12 cellular contexts compared by ENCODE assay signal in the genomic region with DNA sequence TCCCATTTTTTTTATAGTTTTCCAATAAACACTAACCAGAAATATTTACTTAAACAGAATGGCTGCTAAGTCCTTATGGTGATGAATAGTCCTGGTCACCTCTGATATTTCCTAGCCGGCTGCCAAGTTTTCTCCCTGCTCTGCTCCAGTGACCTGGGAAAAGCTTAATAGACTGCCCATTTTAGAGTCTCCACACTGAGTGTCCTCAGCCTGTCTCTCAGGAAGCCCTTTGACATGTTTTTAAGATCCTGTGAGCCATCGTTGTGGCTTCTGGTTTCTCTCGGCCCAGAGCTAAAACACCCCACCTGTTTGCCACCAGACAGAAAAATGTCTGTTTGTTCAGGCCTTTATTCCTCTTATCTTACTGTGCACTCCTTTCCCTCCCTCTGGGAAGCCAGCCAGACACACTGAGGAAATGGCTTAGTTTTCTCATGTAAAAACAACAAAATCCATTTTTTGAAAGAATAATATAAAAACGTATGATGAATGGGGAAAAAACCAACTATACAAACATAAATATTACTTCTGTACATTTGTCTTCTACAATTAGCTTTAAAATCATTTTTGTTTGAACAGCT. TPM values are rescaled to one million over a fixed set of nuclear protein-coding genes. Genes with fewer than 3 reads are reported as not detected.
A peak's percentile ranks its signal among the peaks of the same experiment; 100 is the strongest.
DNase-seq lines count a peak whose midpoint lies in the region; ATAC-seq and TF ChIP-seq lines count a peak whose summit lies in the region.
"Had no signal": no experiment of that assay in that cellular context is flagged by ENCODE, and none has a peak within 500 bp of the region (broad histone marks: within the 10 kb centered on the region; RNA-seq: fewer than 3 reads in every experiment).

No MANE protein-coding gene starts in this region.

- no peaks in the 10 kb centered on the region for H3K27me3 ChIP-seq in esophagus muscularis mucosa
- H3K27me3 ChIP-seq: tibial artery had no signal

- WGBS in esophagus muscularis mucosa = 32% methylated on average over 4 of the region's 4 CpGs

- ATAC-seq in naive thymus-derived CD8-positive, alpha-beta T cell = no peak
- ATAC-seq in HG03378 (IDR thresholded peaks at IDR 0.05; ENCODE audit: unreplicated experiment) (no peak), HG02870 (IDR thresholded peaks at IDR 0.05; ENCODE audit: unreplicated experiment) (no peak), GM18502 (IDR thresholded peaks at IDR 0.05; ENCODE audit: poor library complexity, unreplicated experiment) (no peak), GM21447 (IDR thresholded peaks at IDR 0.05; ENCODE audit: unreplicated experiment) (no peak)
- ATAC-seq: esophagus mucosa had no signal

- H3K9me3 Mint-ChIP-seq in naive thymus-derived CD8-positive, alpha-beta T cell = no peaks in the 10 kb centered on the region
- H3K9me3 Mint-ChIP-seq: activated naive CD4-positive, alpha-beta T cell treated with anti-CD3 and anti-CD28 coated beads, Interleukin-2, amount 50 U/mL, for 24 hours had no signal

- POLR2A ChIA-PET in naive thymus-derived CD8-positive, alpha-beta T cell (lab: Charles Lee) = interaction anchor here (0.7 kb wide), 1 partner anchor 130 kb away, joined by 4 read pairs; no protein-coding TSS in a partner anchor

- H3K27ac Mint-ChIP-seq in naive thymus-derived CD8-positive, alpha-beta T cell = peak overlapping the region in 6 of 10 donors; percentile 50 to 82 (median 62)
- H3K27ac Mint-ChIP-seq: activated naive CD4-positive, alpha-beta T cell treated with anti-CD3 and anti-CD28 coated beads, Interleukin-2, amount 50 U/mL, for 24 hours had no signal

- H3K4me1 Mint-ChIP-seq in naive thymus-derived CD8-positive, alpha-beta T cell = no peaks in the 10 kb centered on the region
- H3K4me1 Mint-ChIP-seq: activated naive CD4-positive, alpha-beta T cell treated with anti-CD3 and anti-CD28 coated beads, Interleukin-2, amount 50 U/mL, for 24 hours had no signal

- DNase-seq in DMS153 treated with DMSO at 0.1 percent for 48 hours (lab: John Stamatoyannopoulos, UW; ENCODE audit: unreplicated experiment) (peak; percentile 47), OCI-M1 (lab: John Stamatoyannopoulos, UW) (peak; percentile 82), esophagus muscularis mucosa (ENCODE audit: extremely low spot score) (no peak)
- DNase-seq in naive thymus-derived CD8-positive, alpha-beta T cell = no peak
- DNase-seq: stimulated activated CD4-positive, alpha-beta T cell treated with anti-CD3 and anti-CD28 coated beads, Interleukin-1b, Interleukin-23, amount 100 ng/mL, for 48 hours; tibial artery had no signal

- H3K4me1 ChIP-seq in esophagus muscularis mucosa = peaks cover 7 to 27% (median 21%) of the 10 kb centered on the region in 4 donors

- peak overlapping the region; percentile 62 to 71 (median 66) for H3K27ac ChIP-seq in esophagus muscularis mucosa (replicated peaks in 1 of 4)
- H3K27ac ChIP-seq: tibial artery had no signal

- TF ChIP-seq POLR2A in esophagus muscularis mucosa (IDR thresholded peaks at IDR 0.05; ENCODE audit: low read depth) = no peak

- no peak for TF ChIP-seq CTCF in esophagus muscularis mucosa (IDR thresholded peaks at IDR 0.05)

- H3K36me3 ChIP-seq in esophagus muscularis mucosa = peaks cover 16 to 59% (median 42%) of the 10 kb centered on the region in 4 donors

- H3K27me3 Mint-ChIP-seq in naive thymus-derived CD8-positive, alpha-beta T cell = no peaks in the 10 kb centered on the region
- H3K27me3 Mint-ChIP-seq: activated naive CD4-positive, alpha-beta T cell treated with anti-CD3 and anti-CD28 coated beads, Interleukin-2, amount 50 U/mL, for 24 hours had no signal

- H3K36me3 Mint-ChIP-seq in naive thymus-derived CD8-positive, alpha-beta T cell = peaks cover 0 to 63% (median 6%) of the 10 kb centered on the region in 3 donors

- no peak overlapping the region for H3K4me3 ChIP-seq in esophagus muscularis mucosa
- H3K4me3 ChIP-seq: tibial artery had no signal

- H3K4me3 Mint-ChIP-seq in naive thymus-derived CD8-positive, alpha-beta T cell = no peak overlapping the region
- H3K4me3 Mint-ChIP-seq: activated naive CD4-positive, alpha-beta T cell treated with anti-CD3 and anti-CD28 coated beads, Interleukin-2, amount 50 U/mL, for 24 hours had no signal

- intact Hi-C loops in esophagus muscularis mucosa (cut with DNase I) = no loop called here

- TF ChIP-seq EP300 in esophagus muscularis mucosa (IDR thresholded peaks at IDR 0.05) = no peak

- no peaks in the 10 kb centered on the region for H3K9me3 ChIP-seq in esophagus muscularis mucosa
- H3K9me3 ChIP-seq: tibial artery had no signal

RNA-seq across cellular contexts. Expression of a gene that starts 25.4 kb away (rescaled TPM):
- 100 to 1,000 TPM; 148 to 278 (median 209) TPM for total RNA-seq in esophagus muscularis mucosa
- total RNA-seq in naive thymus-derived CD8-positive, alpha-beta T cell = 1 to 10 TPM; 3.1 to 3.9 TPM
- 1 to 10 TPM in 1 of 3 donors, under 1 TPM in 2; 0.73 to 1.3 (median 0.85) TPM for polyA plus RNA-seq in naive thymus-derived CD8-positive, alpha-beta T cell

RNA-seq across cellular contexts. Expression of a gene that starts 55.5 kb away (rescaled TPM):
- 10 to 100 TPM in 3 of 4 donors, 1 to 10 TPM in 1; 8.8 to 21.6 (median 16.8) TPM for total RNA-seq in esophagus muscularis mucosa
- total RNA-seq in naive thymus-derived CD8-positive, alpha-beta T cell = 10 to 100 TPM; 57.3 to 62.2 TPM
- 10 to 100 TPM in 2 of 3 donors, 1 to 10 TPM in 1; 9.4 to 12.9 (median 10.1) TPM for polyA plus RNA-seq in naive thymus-derived CD8-positive, alpha-beta T cell

RNA-seq across cellular contexts. Expression of a gene that starts 55.6 kb away (rescaled TPM):
- total RNA-seq in esophagus muscularis mucosa = 10 to 100 TPM; 17.4 to 23.8 (median 20.7) TPM
- 10 to 100 TPM; 24.9 to 26.7 TPM for total RNA-seq in naive thymus-derived CD8-positive, alpha-beta T cell
- 10 to 100 TPM; 17.8 to 25.1 (median 20.4) TPM for polyA plus RNA-seq in naive thymus-derived CD8-positive, alpha-beta T cell

Comparison
In these comparisons a context has a peak if more than half of its experiments do, and no peak if none do; other contexts are left out.
1. DNase-seq: peak in DMS153 treated with DMSO at 0.1 percent for 48 hours (single experiment) and OCI-M1 (single experiment); none in esophagus muscularis mucosa (single experiment) and naive thymus-derived CD8-positive, alpha-beta T cell (0 of 10).
2. RNA of a gene that starts 25.4 kb away (total RNA-seq): 148 to 278 TPM in esophagus muscularis mucosa; 3.1 to 3.9 TPM in naive thymus-derived CD8-positive, alpha-beta T cell; every median in the first group is over 10 times any median in the second.